Comparison of ENCODE assay signal across 24 cellular contexts in genomic region chr17:6082335-6082734, GRCh38. TPM values are rescaled to one million over a fixed set of nuclear protein-coding genes. Genes with fewer than 3 reads are reported as not detected.
"Had no signal": no experiment of that assay in that cellular context is flagged by ENCODE, and none has a peak within 500 bp of the region (broad histone marks: within the 10 kb centered on the region; RNA-seq: fewer than 3 reads in every experiment).

No MANE protein-coding gene starts in this region.

- H3K4me3 Mint-ChIP-seq: immature natural killer cell; naive B cell; nephron progenitor cell; stimulated activated effector memory CD8-positive, alpha-beta T cell treated with anti-CD3 and anti-CD28 coated beads, Interleukin-12 subunit alpha, Interleukin-12 subunit beta, amount 100 ng/mL, for 72 hours had no signal

- H3K27ac ChIP-seq: colonic mucosa, gastroesophageal sphincter, ovary, right atrium auricular region, testis, tibial nerve had no signal

- H3K4me1 Mint-ChIP-seq: immature natural killer cell; naive B cell; stimulated activated effector memory CD8-positive, alpha-beta T cell treated with anti-CD3 and anti-CD28 coated beads, Interleukin-12 subunit alpha, Interleukin-12 subunit beta, amount 100 ng/mL, for 72 hours had no signal

- H3K36me3 ChIP-seq: colonic mucosa, ovary, right atrium auricular region had no signal

- H3K27me3 ChIP-seq: colonic mucosa, gastroesophageal sphincter, ovary, right atrium auricular region, testis, tibial nerve had no signal

- H3K36me3 Mint-ChIP-seq: immature natural killer cell; naive B cell; stimulated activated effector memory CD8-positive, alpha-beta T cell treated with anti-CD3 and anti-CD28 coated beads, Interleukin-12 subunit alpha, Interleukin-12 subunit beta, amount 100 ng/mL, for 72 hours had no signal

- H3K4me2 ChIP-seq: smooth muscle cell had no signal

- DNase-seq: cerebellar nuclear complex; colonic mucosa; dermis blood vessel endothelial cell; effector CD4-positive, alpha-beta T cell; glutamatergic neuron; immature natural killer cell; left cardiac atrium; left ventricle myocardium superior; mesendoderm; naive B cell; nephron progenitor cell; nucleus accumbens; ovary; stimulated activated CD4-positive, alpha-beta T cell treated with anti-CD3 and anti-CD28 coated beads, Interleukin-4, amount 100 ng/mL, for 1 hour; stimulated activated CD8-positive, alpha-beta memory T cell treated with anti-CD3 and anti-CD28 coated beads, Interleukin-4, amount 100 ng/mL, for 48 hours; stimulated activated naive CD8-positive, alpha-beta T cell treated with anti-CD3 and anti-CD28 coated beads, Interleukin-15, Interleukin-2, amounts not matched to agents 100 U/mL and 50 U/mL, for 24 hours; testis had no signal

- H3K9me3 ChIP-seq: colonic mucosa, gastroesophageal sphincter, ovary, right atrium auricular region, testis, tibial nerve had no signal

- ATAC-seq: esophagus mucosa; gastroesophageal sphincter; left cardiac atrium; left ventricle myocardium superior; stimulated activated effector memory CD8-positive, alpha-beta T cell treated with anti-CD3 and anti-CD28 coated beads, Interleukin-12 subunit alpha, Interleukin-12 subunit beta, amount 100 ng/mL, for 72 hours; stimulated activated naive CD8-positive, alpha-beta T cell treated with anti-CD3 and anti-CD28 coated beads, Interleukin-15, Interleukin-2, amounts not matched to agents 100 U/mL and 50 U/mL, for 24 hours had no signal

- H3K9me3 Mint-ChIP-seq: immature natural killer cell; naive B cell; nephron progenitor cell; stimulated activated effector memory CD8-positive, alpha-beta T cell treated with anti-CD3 and anti-CD28 coated beads, Interleukin-12 subunit alpha, Interleukin-12 subunit beta, amount 100 ng/mL, for 72 hours had no signal

- H3K27ac Mint-ChIP-seq: immature natural killer cell; naive B cell; nephron progenitor cell; stimulated activated effector memory CD8-positive, alpha-beta T cell treated with anti-CD3 and anti-CD28 coated beads, Interleukin-12 subunit alpha, Interleukin-12 subunit beta, amount 100 ng/mL, for 72 hours had no signal

- H3K4me1 ChIP-seq: colonic mucosa, gastroesophageal sphincter, right atrium auricular region, testis, tibial nerve had no signal

- H3K4me3 ChIP-seq: colonic mucosa, gastroesophageal sphincter, ovary, right atrium auricular region, smooth muscle cell, testis, tibial nerve had no signal

RNA-seq across cellular contexts. Expression of gene WSCD1, which starts 12.2 kb away (rescaled TPM):
- polyA plus RNA-seq: keratinocyte had no signal
